20 cellular contexts compared by ENCODE assay signal in genomic region chr6:17022604-17023003, GRCh38.
DNase-seq lines count a peak whose midpoint lies in the region; ATAC-seq and TF ChIP-seq lines count a peak whose summit lies in the region.
"Had no signal": no experiment of that assay in that cellular context is flagged by ENCODE, and none has a peak within 500 bp of the region (broad histone marks: within the 10 kb centered on the region; RNA-seq: fewer than 3 reads in every experiment).

No MANE protein-coding gene starts in this region.

- TF ChIP-seq CTCF in body of pancreas (IDR thresholded peaks at IDR 0.05) (no peak), right lobe of liver (IDR thresholded peaks at IDR 0.05) (no peak)

- H3K4me3 ChIP-seq in body of pancreas (no peak overlapping the region), right lobe of liver (no peak overlapping the region)
- H3K4me3 ChIP-seq: left ventricle myocardium inferior, psoas muscle had no signal

- ATAC-seq in GM18861 (IDR thresholded peaks at IDR 0.05; ENCODE audit: unreplicated experiment) (peak; percentile 78), HG02610 (IDR thresholded peaks at IDR 0.05; ENCODE audit: unreplicated experiment) (peak; percentile 81), HG03457 (IDR thresholded peaks at IDR 0.05; ENCODE audit: unreplicated experiment) (peak; percentile 70), body of pancreas (peak; percentile 96), GM21619 (IDR thresholded peaks at IDR 0.05; ENCODE audit: unreplicated experiment) (no peak), right lobe of liver (no peak)
- ATAC-seq: effector memory CD8-positive, alpha-beta T cell; psoas muscle; Right ventricle myocardium inferior had no signal

- intact Hi-C loops in body of pancreas (cut with DNase I) (no loop called here), right lobe of liver (cut with DNase I) (no loop called here)

- H3K36me3 ChIP-seq in body of pancreas (replicated peaks in 1 of 2; ENCODE audit: insufficient read depth in 1 of 2, low read depth in 2 of 2): no peaks in the 10 kb centered on the region
- no peaks in the 10 kb centered on the region for H3K36me3 ChIP-seq in right lobe of liver
- H3K36me3 ChIP-seq: BE2C, left ventricle myocardium inferior had no signal

- DNase-seq in body of pancreas (peak in 1 of 4 donors; percentile 28), NCI-H1417 (lab: John Stamatoyannopoulos, UW) (no peak), right lobe of liver (no peak)
- DNase-seq in stimulated activated CD4-positive, alpha-beta T cell treated with anti-CD3 and anti-CD28 coated beads, Interleukin-4, amount 100 ng/mL, for 1 hour: no peak
- DNase-seq: activated CD4-positive, alpha-beta T cell treated with anti-CD3 and anti-CD28 coated beads, Interleukin-2, amount 10 ng/mL, durations not matched to agents 7 days and 5 days; activated T-cell treated with anti-CD3 and anti-CD28 coated beads, Interleukin-2, amount 50 U/mL, for 1 hour; BE2C; caudate nucleus; effector memory CD8-positive, alpha-beta T cell; Karpas-422; left ventricle myocardium inferior; naive B cell; NCI-H2029; NCI-H774; psoas muscle had no signal

- H3K27ac ChIP-seq in body of pancreas (peak overlapping the region in 3 of 4 donors; percentile 46 to 66 (median 47)), right lobe of liver (no peak overlapping the region)
- H3K27ac ChIP-seq: left ventricle myocardium inferior, psoas muscle had no signal

- H3K4me1 ChIP-seq in body of pancreas: peaks cover 29% of the 10 kb centered on the region
- H3K4me1 ChIP-seq in right lobe of liver: no peaks in the 10 kb centered on the region
- H3K4me1 ChIP-seq: BE2C, left ventricle myocardium inferior, psoas muscle had no signal

- H3K9me3 ChIP-seq in body of pancreas (no peaks in the 10 kb centered on the region), right lobe of liver (no peaks in the 10 kb centered on the region)
- H3K9me3 ChIP-seq: BE2C, psoas muscle had no signal

- H3K27me3 ChIP-seq in body of pancreas (no peaks in the 10 kb centered on the region), right lobe of liver (no peaks in the 10 kb centered on the region)
- H3K27me3 ChIP-seq: BE2C had no signal

- TF ChIP-seq POLR2A in body of pancreas (IDR thresholded peaks at IDR 0.05) (no peak), right lobe of liver (IDR thresholded peaks at IDR 0.05) (no peak)

- 19% methylated on average over 3 of the region's 3 CpGs for WGBS in body of pancreas, 2 donors
- WGBS in right lobe of liver (ENCODE audit: insufficient coverage, low coverage, low lambda C conversion rate, missing lambda C conversion rate): 70% methylated on average over 3 of the region's 3 CpGs

Comparison
In these comparisons a context has a peak if more than half of its experiments do, and no peak if none do; other contexts are left out.
1. ATAC-seq: peak in GM18861 (single experiment), HG02610 (single experiment), HG03457 (single experiment) and body of pancreas (single experiment); none in GM21619 (single experiment) and right lobe of liver (0 of 4).
2. H3K27ac ChIP-seq: peak in body of pancreas (3 of 4); none in right lobe of liver (0 of 3).